Comparison of ENCODE assay signal across 23 cellular contexts in genomic region chr9:71709384-71709783, GRCh38.
"Had no signal": no experiment of that assay in that cellular context is flagged by ENCODE, and none has a peak within 500 bp of the region (broad histone marks: within the 10 kb centered on the region; RNA-seq: fewer than 3 reads in every experiment).

No MANE protein-coding gene starts in this region.

- H3K79me2 ChIP-seq: hepatocyte had no signal

- H3K4me1 Mint-ChIP-seq: endodermal cell, memory B cell had no signal

- H3K4me2 ChIP-seq: hepatocyte had no signal

- H3K9me3 Mint-ChIP-seq: endodermal cell, memory B cell, mesothelial cell of epicardium, nephron had no signal

- H3K27ac Mint-ChIP-seq: endodermal cell, nephron had no signal

- H3K27me3 Mint-ChIP-seq: memory B cell had no signal

- H3K9me3 ChIP-seq: left ventricle myocardium inferior, lower lobe of right lung, spleen, tibial artery, upper lobe of left lung, uterus had no signal

- H3K4me3 ChIP-seq: coronary artery, hepatocyte, left ventricle myocardium inferior, lower lobe of right lung, spleen, tibial artery, upper lobe of left lung, uterus had no signal

- ATAC-seq: left cardiac atrium, lower lobe of right lung, sciatic nerve had no signal

- H3K27ac ChIP-seq: coronary artery, hepatocyte, left ventricle myocardium inferior, lower lobe of right lung, spleen, tibial artery, upper lobe of left lung, uterus had no signal

- H3K36me3 ChIP-seq: uterus had no signal

- DNase-seq: effector CD4-positive, alpha-beta T cell; endodermal cell; foreskin melanocyte; head of caudate nucleus; kidney; left cardiac atrium; left ventricle myocardium inferior; lower lobe of right lung; posterior cingulate gyrus; spleen; stimulated activated CD4-positive, alpha-beta T cell treated with anti-CD3 and anti-CD28 coated beads, Interleukin-15, amount 100 ng/mL, for 24 hours; stimulated activated CD4-positive, alpha-beta T cell treated with anti-CD3 and anti-CD28 coated beads, Interleukin-1b, Interleukin-23, amount 100 ng/mL, for 48 hours; stimulated activated CD4-positive, alpha-beta T cell treated with anti-CD3 and anti-CD28 coated beads, Interleukin-4, amount 100 ng/mL, for 4 hours; stimulated activated naive CD4-positive, alpha-beta T cell; tibial artery; upper lobe of left lung; uterus had no signal

- H2AFZ ChIP-seq: hepatocyte had no signal

- H3K27me3 ChIP-seq: hepatocyte, spleen, tibial artery, upper lobe of left lung, uterus had no signal

- H3K4me3 Mint-ChIP-seq: endodermal cell, memory B cell, mesothelial cell of epicardium, nephron had no signal

- H3K4me1 ChIP-seq: upper lobe of left lung, uterus had no signal
